Comparison of ENCODE assay signal across 17 cellular contexts in genomic region chrX:43176686-43177085, GRCh38.
"Had no signal": no experiment of that assay in that cellular context is flagged by ENCODE, and none has a peak within 500 bp of the region (broad histone marks: within the 10 kb centered on the region; RNA-seq: fewer than 3 reads in every experiment).

No MANE protein-coding gene starts in this region.

- H3K4me3 ChIP-seq: coronary artery, stomach, testis, upper lobe of left lung had no signal

- DNase-seq: activated CD4-positive, alpha-beta T cell treated with anti-CD3 and anti-CD28 coated beads, Interleukin-2, amount 10 ng/mL, durations not matched to agents 24 days and 14 days; activated CD4-positive, CD25-positive, alpha-beta regulatory T cell; activated CD8-positive, alpha-beta memory T cell treated with anti-CD3 and anti-CD28 coated beads, Interleukin-2, amount 50 U/mL, for 48 hours; activated gamma-delta T cell treated with Interleukin-2 at 50 U/mL for 16 hours; activated T-cell treated with anti-CD3 and anti-CD28 coated beads, Interleukin-2, amount 50 U/mL, for 72 hours; amniotic stem cell; effector CD4-positive, alpha-beta T cell; head of caudate nucleus; immature natural killer cell; mesendoderm; nephron progenitor cell; stimulated activated CD4-positive, alpha-beta T cell treated with anti-CD3 and anti-CD28 coated beads, Interleukin-1b, Interleukin-23, amount 100 ng/mL, for 48 hours; stomach; testis had no signal

- H3K27ac ChIP-seq: coronary artery, stomach, testis, upper lobe of left lung had no signal

- FAIRE-seq: frontal cortex had no signal

- H3K27me3 ChIP-seq: stomach, testis, upper lobe of left lung had no signal

- H3K36me3 ChIP-seq: stomach, upper lobe of left lung had no signal

- H3K4me1 ChIP-seq: stomach, testis, upper lobe of left lung had no signal

- ATAC-seq: activated T-cell treated with anti-CD3 and anti-CD28 coated beads, Interleukin-2, amount 50 U/mL, for 72 hours had no signal

- H3K9me3 ChIP-seq: testis, upper lobe of left lung had no signal
